8 cellular contexts compared by ENCODE assay signal in the genomic region with DNA sequence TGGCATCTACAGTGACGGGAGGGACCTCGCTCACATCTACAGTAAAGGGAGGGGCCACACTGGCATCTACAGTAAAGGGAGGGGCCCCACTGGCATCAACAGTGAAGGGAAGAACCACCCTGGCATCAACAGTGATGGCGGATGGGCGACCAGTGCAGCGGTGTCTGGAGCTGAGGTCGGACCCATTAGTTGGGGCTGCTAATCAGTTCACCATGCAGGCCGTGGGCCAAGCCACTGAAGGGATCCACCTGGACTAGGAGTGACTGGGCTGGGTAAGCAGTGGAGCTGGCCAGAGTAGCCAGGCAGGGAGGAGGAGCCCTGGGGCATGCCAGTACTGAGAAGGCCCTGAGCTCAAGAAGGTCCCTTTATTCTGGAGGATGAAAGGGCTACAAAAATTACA. TPM values are rescaled to one million over a fixed set of nuclear protein-coding genes. Genes with fewer than 3 reads are reported as not detected.
"Had no signal": no experiment of that assay in that cellular context is flagged by ENCODE, and none has a peak within 500 bp of the region (broad histone marks: within the 10 kb centered on the region; RNA-seq: fewer than 3 reads in every experiment).

No MANE protein-coding gene starts in this region.

RNA-seq across cellular contexts. Expression of gene TMEM191B, which starts 23.4 kb away (rescaled TPM):
- total RNA-seq: RPMI7951 had no signal

RNA-seq across cellular contexts. Expression of gene GGTLC3, which starts 33.1 kb away (rescaled TPM):
- total RNA-seq: OCI-LY7, PC-3, PC-9, Right ventricle myocardium inferior, Right ventricle myocardium superior, RPMI7951, SK-MEL-5 had no signal
- polyA plus RNA-seq: SK-N-SH had no signal
